ENCODE assay signal across 9 cellular contexts in the genomic region with DNA sequence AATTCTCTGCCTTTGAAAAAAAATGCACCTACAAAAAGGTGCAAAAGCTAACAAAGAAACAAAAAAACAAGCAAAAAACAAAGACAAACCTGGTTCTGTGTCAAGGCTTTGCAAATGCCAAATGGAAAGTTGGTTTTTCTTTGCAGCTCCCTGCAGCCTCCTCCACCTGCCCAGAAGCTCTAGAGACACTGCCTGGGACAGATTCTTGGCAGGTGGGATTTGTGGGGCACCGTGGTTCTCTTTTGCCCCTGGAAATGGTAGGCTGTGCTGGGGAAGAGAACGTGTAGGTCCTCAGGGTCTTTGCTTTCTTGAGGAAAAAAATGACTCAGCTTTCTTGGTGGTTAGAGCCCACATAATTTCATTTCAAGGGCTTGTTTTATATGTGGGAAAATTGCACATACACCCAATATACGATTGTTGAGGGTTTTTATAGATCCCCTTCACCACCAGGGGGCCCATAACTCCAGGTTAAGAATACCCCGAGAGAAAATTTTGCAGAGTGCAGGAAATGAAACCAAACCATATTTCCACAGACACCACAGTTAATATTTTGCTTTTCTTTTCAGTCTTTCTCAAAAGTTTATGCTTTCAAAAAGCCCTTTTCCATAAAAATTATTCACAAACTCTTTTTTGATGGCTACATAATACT. TPM values are rescaled to one million over a fixed set of nuclear protein-coding genes. Genes with fewer than 3 reads are reported as not detected.
DNase-seq lines count a peak whose midpoint lies in the region; ATAC-seq and TF ChIP-seq lines count a peak whose summit lies in the region.
"Had no signal": no experiment of that assay in that cellular context is flagged by ENCODE, and none has a peak within 500 bp of the region (broad histone marks: within the 10 kb centered on the region; RNA-seq: fewer than 3 reads in every experiment).

No MANE protein-coding gene starts in this region.

- no peaks in the 10 kb centered on the region for H3K27me3 ChIP-seq in CD8-positive, alpha-beta T cell (ENCODE audit: insufficient read depth, low read length)

- H3K4me3 Mint-ChIP-seq in CD8-positive, alpha-beta T cell: no peak overlapping the region
- H3K4me3 Mint-ChIP-seq: T-helper 1 cell treated with Interleukin-12 subunit alpha and Interleukin-12 subunit beta and Interleukin-4 antibody, amounts not matched to agents 30 μg/mL and 1 μg/mL, for 36 hours had no signal

- peak; percentile 71 for TF ChIP-seq CTCF in CD8-positive, alpha-beta T cell (IDR thresholded peaks at IDR 0.05)

- H3K4me1 ChIP-seq in CD8-positive, alpha-beta T cell (ENCODE audit: insufficient read depth, low read length): no peaks in the 10 kb centered on the region

- H3K4me1 Mint-ChIP-seq in CD8-positive, alpha-beta T cell (ENCODE audit: low read depth): peaks cover 4% of the 10 kb centered on the region

- no peaks in the 10 kb centered on the region for H3K9me3 ChIP-seq in CD8-positive, alpha-beta T cell (ENCODE audit: low read length)

- H3K4me3 ChIP-seq in CD8-positive, alpha-beta T cell (ENCODE audit: low read depth, low read length): no peak overlapping the region

- intact Hi-C loops in CD8-positive, alpha-beta T cell (cut with DNase I, micrococcal nuclease): loop anchor here (1.0 to 10.0 kb wide), 3 partner anchors 131 to 685 kb away; no protein-coding TSS in a partner anchor

- POLR2A ChIA-PET in CD8-positive, alpha-beta T cell (lab: Charles Lee): no interaction called here

- peaks cover 19% of the 10 kb centered on the region for H3K27me3 Mint-ChIP-seq in CD8-positive, alpha-beta T cell (ENCODE audit: low read depth)

- DNase-seq in CD8-positive, alpha-beta T cell: peak; percentile 13 to 65 (median 39)
- DNase-seq in T-helper 1 cell (peak in 3 of 5 donors; percentile 12 to 46 (median 41)), medulla oblongata (ENCODE audit: extremely low spot score) (peak; percentile 65), SKM-1 treated with dmso at 0.1 percent for 144 hours (lab: John Stamatoyannopoulos, UW; ENCODE audit: unreplicated experiment) (no peak)
- DNase-seq in central memory CD4-positive, alpha-beta T cell: peak; percentile 31
- DNase-seq in stimulated activated naive CD4-positive, alpha-beta T cell treated with Interleukin-2 at 50 U/mL for 16 hours (lab: John Stamatoyannopoulos, UW): peak; percentile 2

- no peak overlapping the region for H3K27ac ChIP-seq in CD8-positive, alpha-beta T cell (ENCODE audit: low read depth, low read length)

- no peaks in the 10 kb centered on the region for H3K36me3 Mint-ChIP-seq in CD8-positive, alpha-beta T cell

- no peaks in the 10 kb centered on the region for H3K9me3 Mint-ChIP-seq in CD8-positive, alpha-beta T cell
- H3K9me3 Mint-ChIP-seq: T-helper 1 cell treated with Interleukin-12 subunit alpha and Interleukin-12 subunit beta and Interleukin-4 antibody, amounts not matched to agents 30 μg/mL and 1 μg/mL, for 36 hours had no signal

- no peak overlapping the region for H3K27ac Mint-ChIP-seq in CD8-positive, alpha-beta T cell
- H3K27ac Mint-ChIP-seq: T-helper 1 cell treated with Interleukin-12 subunit alpha and Interleukin-12 subunit beta and Interleukin-4 antibody, amounts not matched to agents 30 μg/mL and 1 μg/mL, for 36 hours had no signal

- H3K36me3 ChIP-seq in CD8-positive, alpha-beta T cell (ENCODE audit: insufficient read depth, low read length): no peaks in the 10 kb centered on the region

- ATAC-seq in CD8-positive, alpha-beta T cell: peak; percentile 64
- ATAC-seq in GM19328 (IDR thresholded peaks at IDR 0.05; ENCODE audit: unreplicated experiment) (peak; percentile 70), HG03565 (IDR thresholded peaks at IDR 0.05; ENCODE audit: unreplicated experiment) (peak; percentile 76)

- CTCF ChIA-PET in CD8-positive, alpha-beta T cell (lab: Charles Lee): interaction anchor here (0.7 to 6.3 kb wide), 8 partner anchors 9 to 416 kb away, joined by 3 to 41 read pairs (median 4); no protein-coding TSS in a partner anchor

RNA-seq across cellular contexts. Expression of a gene that starts 58.7 kb away (rescaled TPM):
- total RNA-seq in CD8-positive, alpha-beta T cell: not detected
